Comparison of ENCODE assay signal across 21 cellular contexts in the genomic region with DNA sequence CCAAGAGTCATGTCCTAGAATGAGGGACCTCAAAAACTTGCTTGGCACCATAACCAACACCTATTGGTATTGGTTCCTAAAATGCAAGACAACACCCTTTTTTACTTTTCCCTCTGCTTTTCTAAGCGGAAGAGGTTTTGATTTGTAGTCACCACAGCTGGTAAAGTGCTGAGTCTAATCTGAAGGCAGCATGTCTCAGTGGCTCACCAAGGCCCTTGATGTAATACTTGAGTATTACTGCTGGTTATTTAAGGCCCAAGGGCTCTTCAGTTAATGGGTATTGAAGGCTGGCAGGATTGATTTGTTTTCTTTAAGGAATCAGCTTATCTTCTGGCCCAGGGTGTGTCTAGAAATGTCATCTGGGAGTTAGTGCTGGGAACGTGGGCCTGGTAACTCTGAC.
"Had no signal": no experiment of that assay in that cellular context is flagged by ENCODE, and none has a peak within 500 bp of the region (broad histone marks: within the 10 kb centered on the region; RNA-seq: fewer than 3 reads in every experiment).

No MANE protein-coding gene starts in this region.

- H3K4me1 ChIP-seq: SJSA1 had no signal

- H3K9me3 ChIP-seq: SJSA1 had no signal

- H3K27ac ChIP-seq: SJSA1, SK-N-MC had no signal

- H3K4me3 ChIP-seq: SJSA1, SK-N-MC had no signal

- ATAC-seq: Panc1, PC-3 had no signal

- H3K36me3 ChIP-seq: SJSA1 had no signal

- H3K27me3 ChIP-seq: SJSA1 had no signal

- DNase-seq: KBM-7; NCI-H1048; NCI-H1417; NCI-H146; NCI-H1694 treated with DMSO at 0.1 percent for 48 hours; NCI-H1930; NCI-H2081; NCI-H2107; NCI-H2171 treated with DMSO at 0.1 percent for 48 hours; NCI-H345; NCI-H446 treated with DMSO at 0.1 percent for 48 hours; NCI-H510A treated with DMSO at 0.1 percent for 48 hours; NCI-H69; NCI-H774; NK-92 treated with Interleukin-12 subunit alpha and Interleukin-12 subunit beta, amount 100 ng/mL, for 24 hours; PC-3; Right ventricle myocardium superior; SIG-M5 had no signal
